8 cellular contexts compared by ENCODE assay signal in the genomic region with DNA sequence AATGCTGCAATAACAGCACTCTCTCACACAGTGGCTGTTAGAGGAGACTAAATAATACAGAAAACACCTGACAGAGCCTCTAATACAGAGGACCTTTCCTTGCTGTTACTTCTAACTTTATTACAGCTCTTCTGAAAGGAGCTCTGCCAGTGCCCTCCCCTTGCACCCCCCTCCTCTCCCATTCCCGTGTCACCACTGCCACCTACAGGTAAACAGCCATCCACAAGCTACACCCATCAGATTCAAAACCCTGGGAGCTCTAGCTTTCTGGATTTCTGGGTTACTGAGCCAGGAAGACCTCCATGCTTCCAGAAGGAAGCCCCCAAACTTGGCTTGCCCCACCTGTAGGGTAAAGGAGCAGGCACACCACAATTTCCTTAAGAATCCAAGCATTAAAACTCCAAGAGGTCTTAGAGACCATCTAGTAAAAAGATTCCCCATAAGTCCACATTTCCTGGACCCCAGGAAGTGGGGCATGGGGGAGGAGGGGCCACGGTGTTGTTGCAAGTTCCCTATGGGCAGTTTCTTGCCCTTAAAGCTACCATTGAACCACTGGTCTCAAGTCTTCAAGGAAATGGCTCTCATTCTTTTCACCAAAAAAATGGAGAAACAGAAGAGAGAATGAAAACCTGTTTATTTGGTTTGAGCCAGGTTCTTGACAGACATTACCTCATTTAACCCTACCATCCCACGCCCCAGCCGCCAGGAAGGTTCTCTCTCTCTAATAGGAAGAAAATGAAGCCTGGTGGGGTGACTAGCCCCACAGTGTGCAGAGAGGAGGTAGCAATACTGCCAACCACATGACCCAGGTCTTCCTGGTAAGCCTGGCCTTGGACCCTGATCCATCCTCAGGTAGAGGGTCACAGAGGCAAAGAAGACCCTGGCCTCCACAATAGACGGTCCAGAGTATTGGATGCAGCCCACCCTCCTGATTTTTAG. TPM values are rescaled to one million over a fixed set of nuclear protein-coding genes. Genes with fewer than 3 reads are reported as not detected.
DNase-seq lines count a peak whose midpoint lies in the region; ATAC-seq, FAIRE-seq and TF ChIP-seq lines count a peak whose summit lies in the region.

No MANE protein-coding gene starts in this region.

- intact Hi-C loops in Caco-2 (cut with micrococcal nuclease; ENCODE audit: unreplicated experiment), result loop anchor here (1.0 to 5.0 kb wide), 6 partner anchors 28 to 114 kb away; partner anchors contain the start of genes DRC3 and TOM1L2
- intact Hi-C loops in activated T-helper 1 cell treated with anti-CD3 and anti-CD28 coated beads, Interleukin-12 subunit alpha, Interleukin-12 subunit beta, Interleukin-2, Interleukin-4 antibody, amounts not matched to agents 30 ng/mL and 10 ng/mL and 1 ng/mL, durations not matched to agents 14 hours and 24 hours and 36 hours (cut with micrococcal nuclease), result loop anchor here (1.0 to 2.0 kb wide), 8 partner anchors 29 to 564 kb away; partner anchors contain the start of genes RAI1 and RASD1

- CTCF ChIA-PET in Caco-2 (lab: Charles Lee), result interaction anchor here (0.5 to 1.7 kb wide), 42 partner anchors 9 to 423 kb away, joined by 3 to 92 read pairs (median 4); partner anchors contain the start of genes DRC3, SREBF1 and TOM1L2

- no peak overlapping the region for H3K4me3 Mint-ChIP-seq in Caco-2 (ENCODE audit: unreplicated experiment)
- no peak overlapping the region for H3K4me3 Mint-ChIP-seq in activated T-helper 1 cell treated with anti-CD3 and anti-CD28 coated beads, Interleukin-12 subunit alpha, Interleukin-12 subunit beta, Interleukin-2, Interleukin-4 antibody, amounts not matched to agents 30 ng/mL and 10 ng/mL and 1 ng/mL, durations not matched to agents 14 hours and 24 hours and 36 hours
- H3K4me3 Mint-ChIP-seq in neural progenitor cell, result no peak overlapping the region

- no peak for FAIRE-seq in RCC 7860 (lab: Jason Lieb, UNC)

- no peak for ATAC-seq in GM19463 (IDR thresholded peaks at IDR 0.05; ENCODE audit: unreplicated experiment)

- POLR2A ChIA-PET in Caco-2 (lab: Charles Lee), result interaction anchor here (0.5 to 1.1 kb wide), 5 partner anchors 22 to 423 kb away, joined by 4 to 11 read pairs (median 9); partner anchors contain the start of genes DRC3, RASD1, SREBF1 and TOM1L2

- H3K27me3 ChIP-seq in Caco-2 (replicated peaks; ENCODE audit: control insufficient read depth, insufficient read depth, low read length), result no peaks in the 10 kb centered on the region
- H3K27me3 ChIP-seq in neural progenitor cell, result no peaks in the 10 kb centered on the region
- H3K27me3 ChIP-seq in suprapubic skin, result no peaks in the 10 kb centered on the region

- TF ChIP-seq CTCF in Caco-2 (IDR thresholded peaks at IDR 0.05; ENCODE audit: insufficient read depth in 1 of 2, low read depth in 1 of 2, low read length in 1 of 2, severe bottlenecking in 1 of 2, unreplicated experiment in 1 of 2) (peak; percentile 71 to 98), fibroblast of the aortic adventitia (IDR thresholded peaks at IDR 0.05; ENCODE audit: insufficient read depth, low read length) (peak; percentile 87), neural progenitor cell (IDR thresholded peaks at IDR 0.05) (peak; percentile 87), suprapubic skin (IDR thresholded peaks at IDR 0.05) (peak; percentile 63 to 75)

- H3K4me2 ChIP-seq in neural progenitor cell, result no peak overlapping the region

- H3K4me3 ChIP-seq in Caco-2 (ENCODE audit: low read depth, low read length) (no peak overlapping the region), fibroblast of the aortic adventitia (ENCODE audit: low read depth, low read length) (no peak overlapping the region), neural progenitor cell (no peak overlapping the region), suprapubic skin (no peak overlapping the region)

- no peaks in the 10 kb centered on the region for H3K9me3 ChIP-seq in Caco-2
- H3K9me3 ChIP-seq in neural progenitor cell (ENCODE audit: low read depth), result no peaks in the 10 kb centered on the region
- H3K9me3 ChIP-seq in suprapubic skin, result no peaks in the 10 kb centered on the region

- H3K36me3 ChIP-seq in Caco-2 (ENCODE audit: control insufficient read depth, insufficient read depth, low read length), result no peaks in the 10 kb centered on the region
- no peaks in the 10 kb centered on the region for H3K36me3 ChIP-seq in neural progenitor cell
- no peaks in the 10 kb centered on the region for H3K36me3 ChIP-seq in suprapubic skin

- no TSS peak for BruUV-seq in Caco-2 (replicated peaks; lab: Mats Ljungman, UMichigan)

- TF ChIP-seq POLR2A in suprapubic skin (IDR thresholded peaks at IDR 0.05), result no peak

- H3K4me1 Mint-ChIP-seq in Caco-2 (ENCODE audit: low read depth, unreplicated experiment) (peaks cover 31% of the 10 kb centered on the region), neural progenitor cell (peaks cover 30% of the 10 kb centered on the region)
- peaks cover 7% of the 10 kb centered on the region for H3K4me1 Mint-ChIP-seq in activated T-helper 1 cell treated with anti-CD3 and anti-CD28 coated beads, Interleukin-12 subunit alpha, Interleukin-12 subunit beta, Interleukin-2, Interleukin-4 antibody, amounts not matched to agents 30 ng/mL and 10 ng/mL and 1 ng/mL, durations not matched to agents 14 hours and 24 hours and 36 hours (ENCODE audit: low read depth)

- no peak overlapping the region for H3K9ac ChIP-seq in neural progenitor cell

- no peak for TF ChIP-seq EP300 in suprapubic skin (IDR thresholded peaks at IDR 0.05)

- H3K36me3 Mint-ChIP-seq in Caco-2 (ENCODE audit: insufficient read depth, unreplicated experiment) (peaks cover 20% of the 10 kb centered on the region), neural progenitor cell (no peaks in the 10 kb centered on the region)
- no peaks in the 10 kb centered on the region for H3K36me3 Mint-ChIP-seq in activated T-helper 1 cell treated with anti-CD3 and anti-CD28 coated beads, Interleukin-12 subunit alpha, Interleukin-12 subunit beta, Interleukin-2, Interleukin-4 antibody, amounts not matched to agents 30 ng/mL and 10 ng/mL and 1 ng/mL, durations not matched to agents 14 hours and 24 hours and 36 hours (ENCODE audit: low read depth)

- no peaks in the 10 kb centered on the region for H3K9me3 Mint-ChIP-seq in Caco-2 (ENCODE audit: unreplicated experiment)
- no peaks in the 10 kb centered on the region for H3K9me3 Mint-ChIP-seq in activated T-helper 1 cell treated with anti-CD3 and anti-CD28 coated beads, Interleukin-12 subunit alpha, Interleukin-12 subunit beta, Interleukin-2, Interleukin-4 antibody, amounts not matched to agents 30 ng/mL and 10 ng/mL and 1 ng/mL, durations not matched to agents 14 hours and 24 hours and 36 hours
- H3K9me3 Mint-ChIP-seq in neural progenitor cell, result no peaks in the 10 kb centered on the region

- H3K79me2 ChIP-seq in neural progenitor cell (ENCODE audit: low read depth), result no peaks in the 10 kb centered on the region

- H4K20me1 ChIP-seq in neural progenitor cell (ENCODE audit: low read depth), result no peaks in the 10 kb centered on the region

- H3K27me3 Mint-ChIP-seq in Caco-2 (ENCODE audit: insufficient read depth, unreplicated experiment) (no peaks in the 10 kb centered on the region), neural progenitor cell (ENCODE audit: insufficient read depth, low read depth) (no peaks in the 10 kb centered on the region)
- H3K27me3 Mint-ChIP-seq in activated T-helper 1 cell treated with anti-CD3 and anti-CD28 coated beads, Interleukin-12 subunit alpha, Interleukin-12 subunit beta, Interleukin-2, Interleukin-4 antibody, amounts not matched to agents 30 ng/mL and 10 ng/mL and 1 ng/mL, durations not matched to agents 14 hours and 24 hours and 36 hours (ENCODE audit: insufficient read depth), result no peaks in the 10 kb centered on the region

- H2AFZ ChIP-seq in neural progenitor cell (replicated peaks), result no peak overlapping the region

- peak; percentile 87 to 90 for DNase-seq in Caco-2
- DNase-seq in HuH-7.5 (ENCODE audit: low spot score), result peak; percentile 78
- peak; percentile 39 for DNase-seq in RCC 7860 (ENCODE audit: low spot score)
- peak; percentile 36 for DNase-seq in activated T-helper 1 cell treated with anti-CD3 and anti-CD28 coated beads, Interleukin-12 subunit alpha, Interleukin-12 subunit beta, Interleukin-2, Interleukin-4 antibody, amounts not matched to agents 30 ng/mL and 10 ng/mL and 1 ng/mL, durations not matched to agents 14 hours and 24 hours and 36 hours (ENCODE audit: low spot score)
- DNase-seq in fibroblast of the aortic adventitia (ENCODE audit: low read depth), result peak; percentile 79
- peak; percentile 84 for DNase-seq in neural progenitor cell (ENCODE audit: low spot score)
- peak in 1 of 2 donors; percentile 87 for DNase-seq in suprapubic skin (ENCODE audit: low spot score in 2 of 2)

- peak overlapping the region; percentile 79 for H3K27ac Mint-ChIP-seq in Caco-2 (ENCODE audit: unreplicated experiment)
- no peak overlapping the region for H3K27ac Mint-ChIP-seq in activated T-helper 1 cell treated with anti-CD3 and anti-CD28 coated beads, Interleukin-12 subunit alpha, Interleukin-12 subunit beta, Interleukin-2, Interleukin-4 antibody, amounts not matched to agents 30 ng/mL and 10 ng/mL and 1 ng/mL, durations not matched to agents 14 hours and 24 hours and 36 hours
- H3K27ac Mint-ChIP-seq in neural progenitor cell, result no peak overlapping the region

- H3F3A ChIP-seq in neural progenitor cell (ENCODE audit: low read depth), result peaks cover 39% of the 10 kb centered on the region

- H3K4me1 ChIP-seq in Caco-2 (peaks cover 58% of the 10 kb centered on the region), neural progenitor cell (peaks cover 33% of the 10 kb centered on the region), suprapubic skin (peaks cover 61% of the 10 kb centered on the region)

- 35% methylated on average over 5 of the region's 5 CpGs for WGBS in suprapubic skin

- no peak overlapping the region for H3K27ac ChIP-seq in neural progenitor cell
- H3K27ac ChIP-seq in suprapubic skin, result no peak overlapping the region

RNA-seq across cellular contexts. Expression of gene TOM1L2, which starts 52.8 kb away (rescaled TPM):
- total RNA-seq in Caco-2 (2022) (35.5 and 43.3 TPM in 2 replicates), fibroblast of the aortic adventitia (ENCODE audit: low replicate concordance) (27.2 and 40.3 TPM in 2 replicates), neural progenitor cell (ENCODE audit: low replicate concordance) (4.3 and 6.5 TPM in 2 replicates), suprapubic skin (100 to 1,000 TPM; 128 to 259 (median 162) TPM)
- total RNA-seq in activated T-helper 1 cell treated with anti-CD3 and anti-CD28 coated beads, Interleukin-12 subunit alpha, Interleukin-12 subunit beta, Interleukin-2, Interleukin-4 antibody, amounts not matched to agents 30 ng/mL and 10 ng/mL and 1 ng/mL, durations not matched to agents 14 hours and 24 hours and 36 hours, result 9.3 and 10.2 TPM in 2 replicates

RNA-seq across cellular contexts. Expression of gene DRC3, which starts 53.2 kb away (rescaled TPM):
- total RNA-seq in Caco-2 (2022), result 1.6 and 2.1 TPM in 2 replicates
- total RNA-seq in activated T-helper 1 cell treated with anti-CD3 and anti-CD28 coated beads, Interleukin-12 subunit alpha, Interleukin-12 subunit beta, Interleukin-2, Interleukin-4 antibody, amounts not matched to agents 30 ng/mL and 10 ng/mL and 1 ng/mL, durations not matched to agents 14 hours and 24 hours and 36 hours, result not detected in 2 replicates
- total RNA-seq in fibroblast of the aortic adventitia (ENCODE audit: low replicate concordance), result 0.74 and 1.8 TPM in 2 replicates
- total RNA-seq in neural progenitor cell (ENCODE audit: low replicate concordance), result 0.07 and 0.81 TPM in 2 replicates
- total RNA-seq in suprapubic skin, result 10 to 100 TPM in 1 of 4 donors, 1 to 10 TPM in 3; 2.0 to 10.6 (median 5.5) TPM
